ENCODE assay signal across 8 cellular contexts in the genomic region with DNA sequence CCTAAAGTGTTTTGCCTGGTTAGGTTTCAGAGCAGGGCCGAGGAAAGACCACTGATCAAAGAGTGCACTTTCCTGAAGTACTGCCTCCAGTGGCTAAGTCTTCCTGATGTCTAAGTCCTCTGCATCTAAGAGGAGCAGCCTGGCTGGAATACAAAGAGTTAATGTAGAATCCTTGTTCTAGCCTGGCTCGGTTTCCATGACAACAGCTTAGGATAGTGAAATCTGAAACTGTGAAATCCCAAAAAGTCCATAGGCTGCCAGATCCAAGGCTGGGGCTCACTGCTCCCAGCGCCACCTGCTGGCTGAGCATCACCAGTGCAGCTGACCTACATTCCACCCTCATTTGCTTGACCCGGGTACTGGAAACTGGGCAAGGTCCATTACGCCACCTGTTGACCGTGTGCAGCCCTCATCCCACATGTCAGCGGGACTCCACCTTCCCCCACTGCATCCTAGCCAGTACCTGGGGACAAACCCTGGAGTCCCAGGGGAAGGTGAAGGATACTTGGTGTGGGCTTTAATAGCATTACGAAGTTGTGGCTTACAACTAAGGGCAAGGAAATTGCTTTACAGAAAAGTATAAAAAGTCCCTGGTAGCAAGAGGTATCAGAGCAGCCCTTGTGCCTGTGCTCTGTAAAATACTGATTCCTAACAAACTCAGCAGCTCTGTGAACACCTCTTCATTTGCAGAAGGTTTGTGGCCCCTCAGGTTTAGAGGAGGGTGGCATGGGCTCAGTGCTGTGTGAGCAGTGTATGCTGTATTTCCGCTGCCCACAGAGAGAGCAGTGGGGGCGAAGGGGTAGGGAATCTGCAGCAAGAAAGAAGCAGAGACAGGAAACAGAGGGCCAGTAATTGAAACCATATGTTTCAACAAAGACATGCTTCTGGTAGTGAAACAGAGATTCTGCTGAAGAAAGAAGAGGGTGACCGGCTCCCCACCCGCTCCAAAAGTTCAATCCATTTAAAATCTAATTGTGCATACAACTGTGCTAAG. TPM values are rescaled to one million over a fixed set of nuclear protein-coding genes. Genes with fewer than 3 reads are reported as not detected.
A peak's percentile ranks its signal among the peaks of the same experiment; 100 is the strongest.
DNase-seq lines count a peak whose midpoint lies in the region; ATAC-seq and TF ChIP-seq lines count a peak whose summit lies in the region.

No MANE protein-coding gene starts in this region.

- 27% methylated on average over 12 of the region's 12 CpGs for WGBS in right cardiac atrium

- no peak overlapping the region for H3K4me3 ChIP-seq in astrocyte of the cerebellum (ENCODE audit: low read depth, low read length)
- H3K4me3 ChIP-seq in right cardiac atrium (ENCODE audit: low read length), result no peak overlapping the region

- intact Hi-C loops in right cardiac atrium (cut with DNase I), result loop anchor here (2.0 to 10.0 kb wide), 6 partner anchors 48 to 110 kb away; a partner anchor contains a TSS

- H3K27ac ChIP-seq in right cardiac atrium (ENCODE audit: low read length), result peak overlapping the region; percentile 49

- peaks cover 9% of the 10 kb centered on the region for H3K4me1 ChIP-seq in right cardiac atrium (ENCODE audit: control insufficient read depth, insufficient read depth, low read length)

- no peaks in the 10 kb centered on the region for H3K9me3 ChIP-seq in right cardiac atrium (ENCODE audit: control insufficient read depth, low read length)

- in situ Hi-C loops in astrocyte of the cerebellum (cut with HindIII; ENCODE audit: low sequenced_read_pairs), result no loop called here

- peak; percentile 99 for TF ChIP-seq CTCF in astrocyte of the cerebellum (IDR thresholded peaks at IDR 0.05; ENCODE audit: low read depth, low read length, missing control alignments)

- no peaks in the 10 kb centered on the region for H3K27me3 ChIP-seq in right cardiac atrium (ENCODE audit: control insufficient read depth, insufficient read depth)

- peak; percentile 21 for DNase-seq in NK-92 treated with Interleukin-12 subunit alpha and Interleukin-12 subunit beta, amount 100 ng/mL, for 24 hours (lab: John Stamatoyannopoulos, UW)
- DNase-seq in NK-92 (lab: John Stamatoyannopoulos, UW; ENCODE audit: unreplicated experiment) (no peak), NCI-H1105 (lab: John Stamatoyannopoulos, UW) (peak; percentile 48), SW 1271 (lab: John Stamatoyannopoulos, UW) (peak; percentile 82 to 96), astrocyte of the cerebellum (ENCODE audit: low read depth) (peak; percentile 96), right cardiac atrium (peak; percentile 82 to 94 (median 93)), pulmonary artery endothelial cell (ENCODE audit: low read depth, low spot score) (peak; percentile 73)

- ATAC-seq in HG02798 (IDR thresholded peaks at IDR 0.05; ENCODE audit: poor library complexity, unreplicated experiment) (peak; percentile 86), right cardiac atrium (peak; percentile 56 to 81)

RNA-seq across cellular contexts. Expression of a gene that starts 36.0 kb away (rescaled TPM):
- total RNA-seq in right cardiac atrium (1 to 10 TPM; 1.4 to 2.3 (median 1.9) TPM), pulmonary artery endothelial cell (0.33 and 0.53 TPM in 2 replicates)
- 1.4 TPM for polyA plus RNA-seq in right cardiac atrium

RNA-seq across cellular contexts. Expression of a gene that starts 40.1 kb away (rescaled TPM):
- 1 to 10 TPM; 1.4 to 2.3 (median 1.8) TPM for total RNA-seq in right cardiac atrium
- 1.3 TPM for polyA plus RNA-seq in right cardiac atrium
- 0.40 and 0.95 TPM in 2 replicates for total RNA-seq in pulmonary artery endothelial cell

RNA-seq across cellular contexts. Expression of a gene that starts 49.1 kb away (rescaled TPM):
- 10 to 100 TPM; 19.6 to 42.5 (median 33.5) TPM for total RNA-seq in right cardiac atrium
- 35.5 TPM for polyA plus RNA-seq in right cardiac atrium
- total RNA-seq in pulmonary artery endothelial cell, result 9.0 and 14.7 TPM in 2 replicates
